Comparison of ENCODE assay signal across 22 cellular contexts in the genomic region with DNA sequence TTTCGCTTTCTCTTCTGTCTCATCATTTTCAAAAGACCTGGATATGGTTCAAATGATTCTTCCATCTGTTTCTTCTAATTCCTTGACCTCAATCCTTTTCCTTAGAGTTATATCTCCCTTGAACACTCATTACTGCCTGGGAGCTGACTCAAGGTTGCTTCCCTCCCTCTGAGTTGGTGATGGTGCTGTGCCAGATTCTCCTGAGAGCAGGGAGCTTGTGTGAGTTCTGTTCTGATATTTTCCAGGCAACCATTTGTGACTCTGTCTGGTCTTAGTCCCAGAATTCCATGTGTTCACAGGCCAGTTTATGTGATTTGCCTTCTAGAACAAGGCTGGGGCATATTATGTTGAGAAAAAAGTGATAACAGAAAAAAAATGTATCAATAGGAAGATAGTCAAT.
A peak's percentile ranks its signal among the peaks of the same experiment; 100 is the strongest.
DNase-seq lines count a peak whose midpoint lies in the region; ATAC-seq, FAIRE-seq and TF ChIP-seq lines count a peak whose summit lies in the region.
"Had no signal": no experiment of that assay in that cellular context is flagged by ENCODE, and none has a peak within 500 bp of the region (broad histone marks: within the 10 kb centered on the region; RNA-seq: fewer than 3 reads in every experiment).

No MANE protein-coding gene starts in this region.

- H3K9ac ChIP-seq in astrocyte (ENCODE audit: low read length), result no peak overlapping the region

- H2AFZ ChIP-seq in astrocyte (ENCODE audit: low read depth, low read length), result no peak overlapping the region

- CTCF ChIA-PET in naive thymus-derived CD4-positive, alpha-beta T cell (lab: Charles Lee), result no interaction called here
- CTCF ChIA-PET in CD4-positive, alpha-beta memory T cell (lab: Charles Lee; ENCODE audit: partially characterized antibody), result no interaction called here

- FAIRE-seq in astrocyte (lab: Jason Lieb, UNC), result no peak

- H3K4me3 ChIP-seq in left ventricle myocardium inferior, result no peak overlapping the region
- no peak overlapping the region for H3K4me3 ChIP-seq in astrocyte (ENCODE audit: insufficient read depth, low read depth, low read length)
- no peak overlapping the region for H3K4me3 ChIP-seq in foreskin fibroblast (ENCODE audit: low read depth in 1 of 2, low read length in 2 of 2)
- H3K4me3 ChIP-seq in naive thymus-derived CD4-positive, alpha-beta T cell (ENCODE audit: low read length), result no peak overlapping the region
- H3K4me3 ChIP-seq in CD4-positive, alpha-beta memory T cell (ENCODE audit: low read length in 2 of 2), result no peak overlapping the region
- H3K4me3 ChIP-seq: right lobe of liver had no signal

- DNase-seq in left ventricle myocardium superior (no peak), left ventricle myocardium inferior (no peak), astrocyte (ENCODE audit: low read depth) (peak; percentile 44), foreskin fibroblast (peak; percentile 52 to 83), NCI-H2196 treated with DMSO at 0.1 percent for 48 hours (lab: John Stamatoyannopoulos, UW; ENCODE audit: unreplicated experiment) (no peak)
- no peak for DNase-seq in naive thymus-derived CD4-positive, alpha-beta T cell
- DNase-seq in CD4-positive, alpha-beta memory T cell, result no peak
- no peak for DNase-seq in natural killer cell treated with Interleukin-12 subunit alpha and Interleukin-12 subunit beta and Interleukin-15 and Interleukin-18, amount 100 ng/mL, for 72 hours (ENCODE audit: low spot score)
- DNase-seq: activated CD4-positive, alpha-beta T cell treated with anti-CD3 and anti-CD28 coated beads for 1 hour; activated CD8-positive, alpha-beta memory T cell treated with anti-CD3 and anti-CD28 coated beads, Interleukin-2, amount 50 U/mL, for 48 hours; activated naive CD4-positive, alpha-beta T cell treated with anti-CD3 and anti-CD28 coated beads, Interleukin-2, amount 10 ng/mL, durations not matched to agents 7 days and 5 days; Calu3; KBM-7; NCI-H1436; NCI-H510A; right lobe of liver; stimulated activated naive B cell treated with anti-CD40 and anti-IgM and Interleukin-4, amounts not matched to agents 10 μg/mL and 1 μg/mL and 100 μg/mL, for 72 hours had no signal

- H3K27me3 Mint-ChIP-seq in astrocyte (ENCODE audit: low read depth, unreplicated experiment), result peaks cover 1% of the 10 kb centered on the region
- no peaks in the 10 kb centered on the region for H3K27me3 Mint-ChIP-seq in naive thymus-derived CD4-positive, alpha-beta T cell
- H3K27me3 Mint-ChIP-seq in CD4-positive, alpha-beta memory T cell, result no peaks in the 10 kb centered on the region
- no peaks in the 10 kb centered on the region for H3K27me3 Mint-ChIP-seq in natural killer cell treated with Interleukin-12 subunit alpha and Interleukin-12 subunit beta and Interleukin-15 and Interleukin-18, amount 100 ng/mL, for 72 hours
- H3K27me3 Mint-ChIP-seq: activated naive CD4-positive, alpha-beta T cell treated with anti-CD3 and anti-CD28 coated beads, Interleukin-2, amount 10 ng/mL, durations not matched to agents 7 days and 5 days; central memory CD8-positive, alpha-beta T cell; stimulated activated naive B cell treated with anti-CD40 and anti-IgM and Interleukin-4, amounts not matched to agents 10 μg/mL and 1 μg/mL and 100 μg/mL, for 72 hours had no signal

- intact Hi-C loops in left ventricle myocardium superior (cut with micrococcal nuclease), result no loop called here
- intact Hi-C loops in left ventricle myocardium inferior (cut with micrococcal nuclease), result no loop called here
- intact Hi-C loops in naive thymus-derived CD4-positive, alpha-beta T cell (cut with micrococcal nuclease), result no loop called here
- intact Hi-C loops in CD4-positive, alpha-beta memory T cell (cut with micrococcal nuclease), result no loop called here

- POLR2A ChIA-PET in naive thymus-derived CD4-positive, alpha-beta T cell (lab: Charles Lee), result no interaction called here
- POLR2A ChIA-PET in CD4-positive, alpha-beta memory T cell (lab: Charles Lee; ENCODE audit: partially characterized antibody), result no interaction called here

- H3K4me1 ChIP-seq in left ventricle myocardium inferior (no peaks in the 10 kb centered on the region), astrocyte (ENCODE audit: insufficient read depth, low read length) (no peaks in the 10 kb centered on the region)
- no peaks in the 10 kb centered on the region for H3K4me1 ChIP-seq in naive thymus-derived CD4-positive, alpha-beta T cell (ENCODE audit: control insufficient read depth in 2 of 2, insufficient read depth in 2 of 2, low read length in 2 of 2)
- H3K4me1 ChIP-seq in CD4-positive, alpha-beta memory T cell (ENCODE audit: insufficient read depth, low read length), result no peaks in the 10 kb centered on the region
- H3K4me1 ChIP-seq: right lobe of liver had no signal

- TF ChIP-seq CTCF in left ventricle myocardium inferior (IDR thresholded peaks at IDR 0.05; ENCODE audit: borderline replicate concordance), result no peak
- TF ChIP-seq CTCF in astrocyte (IDR thresholded peaks at IDR 0.05; ENCODE audit: insufficient read depth, low read depth, low read length), result no peak
- TF ChIP-seq CTCF in foreskin fibroblast (IDR thresholded peaks at IDR 0.05; ENCODE audit: low read depth, low read length), result no peak

- ATAC-seq in left ventricle myocardium superior, result peak; percentile 24
- ATAC-seq in naive thymus-derived CD4-positive, alpha-beta T cell, result no peak
- ATAC-seq in natural killer cell treated with Interleukin-12 subunit alpha and Interleukin-12 subunit beta and Interleukin-15 and Interleukin-18, amount 100 ng/mL, for 72 hours, result no peak
- ATAC-seq: HCT116; right lobe of liver; stimulated activated naive B cell treated with anti-CD40 and anti-IgM and Interleukin-4, amounts not matched to agents 10 μg/mL and 1 μg/mL and 100 μg/mL, for 72 hours had no signal

- H3K4me2 ChIP-seq in astrocyte (ENCODE audit: low read length), result no peak overlapping the region

- no peak overlapping the region for H3K27ac Mint-ChIP-seq in astrocyte (ENCODE audit: unreplicated experiment)
- H3K27ac Mint-ChIP-seq in naive thymus-derived CD4-positive, alpha-beta T cell, result no peak overlapping the region
- H3K27ac Mint-ChIP-seq in CD4-positive, alpha-beta memory T cell, result no peak overlapping the region
- no peak overlapping the region for H3K27ac Mint-ChIP-seq in natural killer cell treated with Interleukin-12 subunit alpha and Interleukin-12 subunit beta and Interleukin-15 and Interleukin-18, amount 100 ng/mL, for 72 hours
- H3K27ac Mint-ChIP-seq: activated naive CD4-positive, alpha-beta T cell treated with anti-CD3 and anti-CD28 coated beads, Interleukin-2, amount 10 ng/mL, durations not matched to agents 7 days and 5 days; stimulated activated naive B cell treated with anti-CD40 and anti-IgM and Interleukin-4, amounts not matched to agents 10 μg/mL and 1 μg/mL and 100 μg/mL, for 72 hours; T-helper 1 cell treated with Interleukin-12 subunit alpha and Interleukin-12 subunit beta and Interleukin-4 antibody, amounts not matched to agents 30 μg/mL and 1 μg/mL, for 36 hours had no signal

- H3K79me2 ChIP-seq in astrocyte (ENCODE audit: insufficient read depth, low read length), result no peaks in the 10 kb centered on the region

- no peaks in the 10 kb centered on the region for H3K27me3 ChIP-seq in left ventricle myocardium inferior (ENCODE audit: low read depth)
- no peaks in the 10 kb centered on the region for H3K27me3 ChIP-seq in astrocyte (ENCODE audit: insufficient read depth, low read length)
- H3K27me3 ChIP-seq in naive thymus-derived CD4-positive, alpha-beta T cell (ENCODE audit: control insufficient read depth in 2 of 2, insufficient read depth in 2 of 2, low read length in 2 of 2), result no peaks in the 10 kb centered on the region
- no peaks in the 10 kb centered on the region for H3K27me3 ChIP-seq in CD4-positive, alpha-beta memory T cell (ENCODE audit: insufficient read depth, low read length)
- H3K27me3 ChIP-seq: right lobe of liver had no signal

- no peaks in the 10 kb centered on the region for H3K36me3 Mint-ChIP-seq in astrocyte (ENCODE audit: low read depth, unreplicated experiment)
- H3K36me3 Mint-ChIP-seq in naive thymus-derived CD4-positive, alpha-beta T cell, result no peaks in the 10 kb centered on the region
- H3K36me3 Mint-ChIP-seq in CD4-positive, alpha-beta memory T cell, result no peaks in the 10 kb centered on the region
- H3K36me3 Mint-ChIP-seq in natural killer cell treated with Interleukin-12 subunit alpha and Interleukin-12 subunit beta and Interleukin-15 and Interleukin-18, amount 100 ng/mL, for 72 hours, result no peaks in the 10 kb centered on the region
- H3K36me3 Mint-ChIP-seq: activated naive CD4-positive, alpha-beta T cell treated with anti-CD3 and anti-CD28 coated beads, Interleukin-2, amount 10 ng/mL, durations not matched to agents 7 days and 5 days; stimulated activated naive B cell treated with anti-CD40 and anti-IgM and Interleukin-4, amounts not matched to agents 10 μg/mL and 1 μg/mL and 100 μg/mL, for 72 hours had no signal

- no peaks in the 10 kb centered on the region for H3K9me3 ChIP-seq in left ventricle myocardium inferior (replicated peaks)
- H3K9me3 ChIP-seq in astrocyte (ENCODE audit: insufficient read depth, low read depth, low read length), result no peaks in the 10 kb centered on the region
- no peaks in the 10 kb centered on the region for H3K9me3 ChIP-seq in naive thymus-derived CD4-positive, alpha-beta T cell (ENCODE audit: control insufficient read depth in 2 of 3, low read length in 3 of 3)
- no peaks in the 10 kb centered on the region for H3K9me3 ChIP-seq in CD4-positive, alpha-beta memory T cell (ENCODE audit: control insufficient read depth in 1 of 2, low read length in 2 of 2)
- H3K9me3 ChIP-seq: right lobe of liver had no signal

- no peaks in the 10 kb centered on the region for H4K20me1 ChIP-seq in astrocyte (ENCODE audit: insufficient read depth, low read length)

- no peaks in the 10 kb centered on the region for H3K36me3 ChIP-seq in left ventricle myocardium inferior
- no peaks in the 10 kb centered on the region for H3K36me3 ChIP-seq in astrocyte (ENCODE audit: insufficient read depth, low read length)
- H3K36me3 ChIP-seq in naive thymus-derived CD4-positive, alpha-beta T cell (ENCODE audit: control insufficient read depth in 2 of 3, insufficient read depth in 3 of 3, low read length in 3 of 3), result no peaks in the 10 kb centered on the region
- no peaks in the 10 kb centered on the region for H3K36me3 ChIP-seq in CD4-positive, alpha-beta memory T cell (ENCODE audit: insufficient read depth, low read length)
- H3K36me3 ChIP-seq: right lobe of liver had no signal

- no peak overlapping the region for H3K4me3 Mint-ChIP-seq in astrocyte (ENCODE audit: unreplicated experiment)
- H3K4me3 Mint-ChIP-seq in naive thymus-derived CD4-positive, alpha-beta T cell, result no peak overlapping the region
- no peak overlapping the region for H3K4me3 Mint-ChIP-seq in CD4-positive, alpha-beta memory T cell
- no peak overlapping the region for H3K4me3 Mint-ChIP-seq in natural killer cell treated with Interleukin-12 subunit alpha and Interleukin-12 subunit beta and Interleukin-15 and Interleukin-18, amount 100 ng/mL, for 72 hours
- H3K4me3 Mint-ChIP-seq: activated naive CD4-positive, alpha-beta T cell treated with anti-CD3 and anti-CD28 coated beads, Interleukin-2, amount 10 ng/mL, durations not matched to agents 7 days and 5 days; central memory CD8-positive, alpha-beta T cell; nephron; stimulated activated naive B cell treated with anti-CD40 and anti-IgM and Interleukin-4, amounts not matched to agents 10 μg/mL and 1 μg/mL and 100 μg/mL, for 72 hours; T-helper 1 cell treated with Interleukin-12 subunit alpha and Interleukin-12 subunit beta and Interleukin-4 antibody, amounts not matched to agents 30 μg/mL and 1 μg/mL, for 36 hours had no signal

- H3K27ac ChIP-seq in left ventricle myocardium inferior (replicated peaks) (no peak overlapping the region), astrocyte (ENCODE audit: low read depth, low read length) (no peak overlapping the region)
- no peak overlapping the region for H3K27ac ChIP-seq in naive thymus-derived CD4-positive, alpha-beta T cell (ENCODE audit: low read depth, low read length)
- H3K27ac ChIP-seq in CD4-positive, alpha-beta memory T cell (ENCODE audit: low read depth, low read length), result no peak overlapping the region
- H3K27ac ChIP-seq: epithelial cell of prostate, right lobe of liver had no signal

- no peaks in the 10 kb centered on the region for H3K4me1 Mint-ChIP-seq in astrocyte (ENCODE audit: low read depth, unreplicated experiment)
- no peaks in the 10 kb centered on the region for H3K4me1 Mint-ChIP-seq in naive thymus-derived CD4-positive, alpha-beta T cell
- no peaks in the 10 kb centered on the region for H3K4me1 Mint-ChIP-seq in CD4-positive, alpha-beta memory T cell
- H3K4me1 Mint-ChIP-seq in natural killer cell treated with Interleukin-12 subunit alpha and Interleukin-12 subunit beta and Interleukin-15 and Interleukin-18, amount 100 ng/mL, for 72 hours (ENCODE audit: low read depth in 2 of 2), result no peaks in the 10 kb centered on the region
- H3K4me1 Mint-ChIP-seq: activated naive CD4-positive, alpha-beta T cell treated with anti-CD3 and anti-CD28 coated beads, Interleukin-2, amount 10 ng/mL, durations not matched to agents 7 days and 5 days; central memory CD8-positive, alpha-beta T cell; stimulated activated naive B cell treated with anti-CD40 and anti-IgM and Interleukin-4, amounts not matched to agents 10 μg/mL and 1 μg/mL and 100 μg/mL, for 72 hours had no signal

- H3K9me3 Mint-ChIP-seq in astrocyte (ENCODE audit: unreplicated experiment), result no peaks in the 10 kb centered on the region
- peaks cover 0 to 6% (median 2%) of the 10 kb centered on the region in 11 donors for H3K9me3 Mint-ChIP-seq in naive thymus-derived CD4-positive, alpha-beta T cell
- H3K9me3 Mint-ChIP-seq in CD4-positive, alpha-beta memory T cell, result peaks cover 0 to 8% (median 3%) of the 10 kb centered on the region in 8 donors
- H3K9me3 Mint-ChIP-seq in natural killer cell treated with Interleukin-12 subunit alpha and Interleukin-12 subunit beta and Interleukin-15 and Interleukin-18, amount 100 ng/mL, for 72 hours, result peaks cover 11% of the 10 kb centered on the region
- H3K9me3 Mint-ChIP-seq: nephron; T-helper 1 cell treated with Interleukin-12 subunit alpha and Interleukin-12 subunit beta and Interleukin-4 antibody, amounts not matched to agents 30 μg/mL and 1 μg/mL, for 36 hours had no signal

Comparison
In these comparisons a context has a peak if more than half of its experiments do, and no peak if none do; other contexts are left out.
1. DNase-seq: peak in astrocyte (single experiment) and foreskin fibroblast (2 of 2); none in left ventricle myocardium superior (single experiment), left ventricle myocardium inferior (single experiment), naive thymus-derived CD4-positive, alpha-beta T cell (0 of 9), CD4-positive, alpha-beta memory T cell (0 of 5), natural killer cell treated with Interleukin-12 subunit alpha and Interleukin-12 subunit beta and Interleukin-15 and Interleukin-18, amount 100 ng/mL, for 72 hours (single experiment) and NCI-H2196 treated with DMSO at 0.1 percent for 48 hours (single experiment).